In genomic region chr2:25159947-25160346, GRCh38 we compare ENCODE assay signal across 12 cellular contexts. TPM values are rescaled to one million over a fixed set of nuclear protein-coding genes. Genes with fewer than 3 reads are reported as not detected.
A peak's percentile ranks its signal among the peaks of the same experiment; 100 is the strongest.
DNase-seq lines count a peak whose midpoint lies in the region; ATAC-seq and TF ChIP-seq lines count a peak whose summit lies in the region.
"Had no signal": no experiment of that assay in that cellular context is flagged by ENCODE, and none has a peak within 500 bp of the region (broad histone marks: within the 10 kb centered on the region; RNA-seq: fewer than 3 reads in every experiment).

No MANE protein-coding gene starts in this region.

- H3K4me1 ChIP-seq in mesendoderm (ENCODE audit: control insufficient read depth, low read depth, low read length) = peaks cover 2% of the 10 kb centered on the region
- H3K4me1 ChIP-seq: psoas muscle had no signal

- H3K27me3 Mint-ChIP-seq in activated CD4-positive, alpha-beta memory T cell treated with anti-CD3 and anti-CD28 coated beads, Interleukin-2, amount 10 ng/mL, durations not matched to agents 7 days and 5 days = peaks cover 15% of the 10 kb centered on the region

- no peak overlapping the region for H4K8ac ChIP-seq in mesendoderm (ENCODE audit: low read depth, low read length)

- no peak overlapping the region for H3K27ac ChIP-seq in mesendoderm (ENCODE audit: low read depth, low read length)
- H3K27ac ChIP-seq in dorsolateral prefrontal cortex = no peak overlapping the region
- H3K27ac ChIP-seq: psoas muscle had no signal

- H3K4me3 ChIP-seq in mesendoderm (ENCODE audit: low read length) (no peak overlapping the region), dorsolateral prefrontal cortex (no peak overlapping the region)

- H3K9ac ChIP-seq in mesendoderm (ENCODE audit: low read length) = no peak overlapping the region

- no peak overlapping the region for H3K27ac Mint-ChIP-seq in activated CD4-positive, alpha-beta memory T cell treated with anti-CD3 and anti-CD28 coated beads, Interleukin-2, amount 10 ng/mL, durations not matched to agents 7 days and 5 days

- no peaks in the 10 kb centered on the region for H3K36me3 ChIP-seq in mesendoderm (ENCODE audit: control insufficient read depth, insufficient read depth, low read length)

- H3K36me3 Mint-ChIP-seq in activated CD4-positive, alpha-beta memory T cell treated with anti-CD3 and anti-CD28 coated beads, Interleukin-2, amount 10 ng/mL, durations not matched to agents 7 days and 5 days (ENCODE audit: low read depth) = peaks cover 3% of the 10 kb centered on the region

- no peaks in the 10 kb centered on the region for H3K9me3 Mint-ChIP-seq in activated CD4-positive, alpha-beta memory T cell treated with anti-CD3 and anti-CD28 coated beads, Interleukin-2, amount 10 ng/mL, durations not matched to agents 7 days and 5 days

- no peaks in the 10 kb centered on the region for H3K79me2 ChIP-seq in mesendoderm (ENCODE audit: control insufficient read depth, insufficient read depth, low read length)

- no peak overlapping the region for H2BK15ac ChIP-seq in mesendoderm (replicated peaks; ENCODE audit: low read depth)

- H3K4me2 ChIP-seq in mesendoderm (ENCODE audit: low read length) = no peak overlapping the region

- DNase-seq in COLO829 (ENCODE audit: low spot score) = peak; percentile 8
- DNase-seq in HT1080 (ENCODE audit: low read depth) = peak; percentile 30
- DNase-seq in activated CD4-positive, alpha-beta memory T cell treated with anti-CD3 and anti-CD28 coated beads, Interleukin-2, amount 10 ng/mL, durations not matched to agents 7 days and 5 days = no peak
- DNase-seq in mesendoderm = peak; percentile 92
- no peak for DNase-seq in SW 1271 (lab: John Stamatoyannopoulos, UW)
- no peak for DNase-seq in dorsolateral prefrontal cortex
- DNase-seq: cerebellar nuclear complex, hypothalamus, NCI-H526 treated with DMSO at 0.1 percent for 48 hours, psoas muscle had no signal

- no peak overlapping the region for H2AK5ac ChIP-seq in mesendoderm (ENCODE audit: low read length)

- peaks cover 17% of the 10 kb centered on the region for H3K4me1 Mint-ChIP-seq in activated CD4-positive, alpha-beta memory T cell treated with anti-CD3 and anti-CD28 coated beads, Interleukin-2, amount 10 ng/mL, durations not matched to agents 7 days and 5 days

- POLR2A ChIA-PET in activated CD4-positive, alpha-beta memory T cell treated with anti-CD3 and anti-CD28 coated beads, Interleukin-2, amount 10 ng/mL, durations not matched to agents 7 days and 5 days (lab: Charles Lee) = no interaction called here

- CTCF ChIA-PET in activated CD4-positive, alpha-beta memory T cell treated with anti-CD3 and anti-CD28 coated beads, Interleukin-2, amount 10 ng/mL, durations not matched to agents 7 days and 5 days (lab: Charles Lee) = no interaction called here

- no peaks in the 10 kb centered on the region for H3K79me1 ChIP-seq in mesendoderm (ENCODE audit: low read length)

- intact Hi-C loops in dorsolateral prefrontal cortex (cut with DNase I) = no loop called here

- H3K4me3 Mint-ChIP-seq in activated CD4-positive, alpha-beta memory T cell treated with anti-CD3 and anti-CD28 coated beads, Interleukin-2, amount 10 ng/mL, durations not matched to agents 7 days and 5 days = peak overlapping the region; percentile 30

- H3K27me3 ChIP-seq in mesendoderm (ENCODE audit: insufficient read depth, low read length, poor library complexity) (no peaks in the 10 kb centered on the region), dorsolateral prefrontal cortex (no peaks in the 10 kb centered on the region)

- no CpG with 5 or more reads among the region's 8 CpGs for WGBS in mesendoderm (ENCODE audit: extremely low coverage, insufficient coverage, low lambda C conversion rate)

- H3K23ac ChIP-seq in mesendoderm (ENCODE audit: low read length) = peak overlapping the region; percentile 80

- no peak overlapping the region for H2BK5ac ChIP-seq in mesendoderm (ENCODE audit: low read length)

- H3K18ac ChIP-seq in mesendoderm (ENCODE audit: low read length) = no peak overlapping the region

- TF ChIP-seq CTCF in dorsolateral prefrontal cortex (IDR thresholded peaks at IDR 0.05 in 54 of 56, conservative IDR thresholded peaks at IDR 0.05 in 2 of 56; ENCODE audit: low read depth in 1 of 56, partially characterized antibody in 56 of 56) = no peak

- H2BK120ac ChIP-seq in mesendoderm (ENCODE audit: low read depth, low read length) = no peak overlapping the region

- no peak overlapping the region for H4K5ac ChIP-seq in mesendoderm (ENCODE audit: low read length)

- no peak overlapping the region for H3K4ac ChIP-seq in mesendoderm (ENCODE audit: low read depth, low read length)

- H3K56ac ChIP-seq in mesendoderm (ENCODE audit: low read length) = no peak overlapping the region

- ATAC-seq in GM21381 (IDR thresholded peaks at IDR 0.05; ENCODE audit: unreplicated experiment) = no peak
- ATAC-seq in GM21360 (IDR thresholded peaks at IDR 0.05; ENCODE audit: unreplicated experiment) = no peak

RNA-seq across cellular contexts. Expression of gene POMC, which starts 8.4 kb away (rescaled TPM):
- total RNA-seq in HT1080 (2014; rRNA removed; shearing (Covaris generic)) = not detected in 2 replicates
- not detected in 2 replicates for polyA plus RNA-seq in HT1080 (2015; cell fraction: cytosol; rRNA removed)
- polyA plus RNA-seq in HT1080 (2015; cell fraction: nucleus; rRNA removed) = not detected in 2 replicates
- 1 to 10 TPM; 2.7 to 3.0 TPM for total RNA-seq in activated CD4-positive, alpha-beta memory T cell treated with anti-CD3 and anti-CD28 coated beads, Interleukin-2, amount 10 ng/mL, durations not matched to agents 7 days and 5 days
- polyA plus RNA-seq in mesendoderm (2013, experiment 1 of 2) = 3.3 TPM
- 3.1 TPM for polyA plus RNA-seq in mesendoderm (2013, experiment 2 of 2)
- total RNA-seq in dorsolateral prefrontal cortex = 1 to 10 TPM in 55 of 120 experiments, under 1 TPM in 47, not detected in 18; 0.39 to 5.2 (median 1.1) TPM

Comparison
In these comparisons a context has a peak if more than half of its experiments do, and no peak if none do; other contexts are left out.
1. DNase-seq: peak in COLO829 (single experiment), HT1080 (single experiment) and mesendoderm (single experiment); none in activated CD4-positive, alpha-beta memory T cell treated with anti-CD3 and anti-CD28 coated beads, Interleukin-2, amount 10 ng/mL, durations not matched to agents 7 days and 5 days (single experiment), SW 1271 (0 of 2) and dorsolateral prefrontal cortex (0 of 10).